ENCODE assay signal across 9 cellular contexts in genomic region chr4:104425003-104425402, GRCh38.
DNase-seq lines count a peak whose midpoint lies in the region; ATAC-seq and TF ChIP-seq lines count a peak whose summit lies in the region.
"Had no signal": no experiment of that assay in that cellular context is flagged by ENCODE, and none has a peak within 500 bp of the region (broad histone marks: within the 10 kb centered on the region; RNA-seq: fewer than 3 reads in every experiment).

No MANE protein-coding gene starts in this region.

- no peak overlapping the region for H2BK120ac ChIP-seq in mesenchymal stem cell (ENCODE audit: low read depth, low read length)

- H3K79me1 ChIP-seq in mesenchymal stem cell (replicated peaks; ENCODE audit: low read length, poor library complexity, severe bottlenecking) = no peaks in the 10 kb centered on the region

- DNase-seq in PC-3 = no peak
- no peak for DNase-seq in mesenchymal stem cell
- DNase-seq in stomach = no peak
- no peak for DNase-seq in SKM-1 treated with dmso at 0.1 percent for 144 hours (lab: John Stamatoyannopoulos, UW; ENCODE audit: unreplicated experiment)
- DNase-seq in activated CD8-positive, alpha-beta memory T cell treated with anti-CD3 and anti-CD28 coated beads, Interleukin-2, amount 50 U/mL, for 48 hours = no peak
- DNase-seq: GOT3 had no signal

- H3K4ac ChIP-seq in mesenchymal stem cell (ENCODE audit: low read depth in 1 of 2, low read length in 2 of 2) = no peak overlapping the region

- no peaks in the 10 kb centered on the region for H3K9me2 ChIP-seq in PC-3 (replicated peaks; ENCODE audit: low read length)

- POLR2A ChIA-PET in PC-3 (lab: Charles Lee; ENCODE audit: unreplicated experiment) = no interaction called here

- no peaks in the 10 kb centered on the region for H3K79me2 ChIP-seq in PC-3 (ENCODE audit: low read length)

- H4K8ac ChIP-seq in mesenchymal stem cell (ENCODE audit: low read length) = no peak overlapping the region

- H2AFZ ChIP-seq in PC-3 (ENCODE audit: low read length) = peak overlapping the region; percentile 38; the same call in 1 of the 2 replicates
- H2AFZ ChIP-seq in mesenchymal stem cell (ENCODE audit: low read depth, low read length) = no peak overlapping the region

- peak overlapping the region; percentile 6; the same call in 1 of the 2 replicates for H3K4me2 ChIP-seq in PC-3 (ENCODE audit: low read length)
- H3K4me2 ChIP-seq in mesenchymal stem cell (ENCODE audit: low read length, poor library complexity, severe bottlenecking) = peak overlapping the region; percentile 59

- CTCF ChIA-PET in PC-3 (lab: Charles Lee) = no interaction called here

- H3K36me3 ChIP-seq in PC-3 (ENCODE audit: low read depth, low read length) (no peaks in the 10 kb centered on the region), duodenal mucosa (ENCODE audit: control insufficient read depth in 1 of 2, insufficient read depth in 2 of 2, low read length in 2 of 2) (no peaks in the 10 kb centered on the region), mesenchymal stem cell (ENCODE audit: control insufficient read depth in 1 of 2, insufficient read depth in 2 of 2, low read depth in 1 of 2, low read length in 2 of 2) (no peaks in the 10 kb centered on the region), stomach (no peaks in the 10 kb centered on the region)

- 53% methylated on average over 6 of the region's 8 CpGs for WGBS in mesenchymal stem cell
- WGBS in stomach, 5 donors = 7 to 12% (median 11%) methylated on average over 8 of the region's 8 CpGs

- H3K27me3 ChIP-seq in PC-3 (ENCODE audit: low read length) (peaks cover 9% of the 10 kb centered on the region; the same call in 1 of the 2 replicates), duodenal mucosa (ENCODE audit: control insufficient read depth in 1 of 2, insufficient read depth in 2 of 2, low read length in 2 of 2) (no peaks in the 10 kb centered on the region), mesenchymal stem cell (ENCODE audit: control insufficient read depth in 1 of 2, insufficient read depth in 1 of 2, low read length in 2 of 2) (no peaks in the 10 kb centered on the region), stomach (no peaks in the 10 kb centered on the region)

- peak overlapping the region; percentile 12 for H2BK15ac ChIP-seq in mesenchymal stem cell (ENCODE audit: low read depth, poor library complexity, severe bottlenecking)

- intact Hi-C loops in PC-3 (cut with micrococcal nuclease) (no loop called here), stomach (cut with DNase I; ENCODE audit: low total_unique reads) (no loop called here)

- no peak overlapping the region for H4K91ac ChIP-seq in mesenchymal stem cell (ENCODE audit: low read length)

- H3K14ac ChIP-seq in mesenchymal stem cell (ENCODE audit: low read length in 2 of 2) = no peak overlapping the region

- ATAC-seq in PC-3 (no peak), GM21723 (IDR thresholded peaks at IDR 0.05; ENCODE audit: unreplicated experiment) (no peak), HG03108 (IDR thresholded peaks at IDR 0.05; ENCODE audit: unreplicated experiment) (no peak)

- no peaks in the 10 kb centered on the region for H3K9me3 ChIP-seq in PC-3 (ENCODE audit: low read length)
- H3K9me3 ChIP-seq in duodenal mucosa (ENCODE audit: control insufficient read depth in 1 of 2, low read length in 2 of 2) = no peaks in the 10 kb centered on the region
- no peaks in the 10 kb centered on the region for H3K9me3 ChIP-seq in mesenchymal stem cell (ENCODE audit: control insufficient read depth, low read length)
- H3K9me3 ChIP-seq in stomach = peaks cover 0 to 10% (median 0%) of the 10 kb centered on the region in 4 donors

- TF ChIP-seq CTCF in PC-3 (conservative IDR thresholded peaks at IDR 0.05; ENCODE audit: low read depth, low read length) (no peak), stomach (IDR thresholded peaks at IDR 0.05) (no peak)

- no peak for TF ChIP-seq POLR2A in stomach (IDR thresholded peaks at IDR 0.05)

- no peak overlapping the region for H2AK5ac ChIP-seq in mesenchymal stem cell (ENCODE audit: low read length, severe bottlenecking)

- no peak overlapping the region for H3K9ac ChIP-seq in PC-3 (ENCODE audit: low read length)
- peak overlapping the region; percentile 34 to 60 for H3K9ac ChIP-seq in duodenal mucosa (ENCODE audit: low read depth in 1 of 2, low read length in 2 of 2)
- H3K9ac ChIP-seq in mesenchymal stem cell (ENCODE audit: low read length) = peak overlapping the region; percentile 20

- H3K4me1 ChIP-seq in PC-3 (ENCODE audit: insufficient read depth, low read length) (no peaks in the 10 kb centered on the region), duodenal mucosa (ENCODE audit: control insufficient read depth in 1 of 2, insufficient read depth in 2 of 2, low read length in 2 of 2) (no peaks in the 10 kb centered on the region), mesenchymal stem cell (ENCODE audit: control insufficient read depth, insufficient read depth, low read depth, low read length) (no peaks in the 10 kb centered on the region), stomach (peaks cover 0 to 13% (median 5%) of the 10 kb centered on the region in 4 donors)

- H3K4me3 ChIP-seq in PC-3 (ENCODE audit: low read length) (no peak overlapping the region), duodenal mucosa (ENCODE audit: low read depth in 1 of 2, low read length in 2 of 2) (peak overlapping the region; percentile 62 to 71), mesenchymal stem cell (ENCODE audit: insufficient read depth in 1 of 2, low read depth in 1 of 2, low read length in 2 of 2) (peak overlapping the region in 1 of 2 experiments; percentile 58), stomach (peak overlapping the region; percentile 33 to 37 (median 36))

- no peaks in the 10 kb centered on the region for H4K20me1 ChIP-seq in PC-3 (ENCODE audit: low read length)

- H2BK12ac ChIP-seq in mesenchymal stem cell (ENCODE audit: low read length in 2 of 2) = no peak overlapping the region

- no TSS peak for BruUV-seq in PC-3 (replicated peaks; lab: Mats Ljungman, UMichigan)

- TF ChIP-seq EP300 in stomach (IDR thresholded peaks at IDR 0.05) = no peak

- H3K18ac ChIP-seq in mesenchymal stem cell (ENCODE audit: low read depth in 1 of 2, low read length in 2 of 2) = no peak overlapping the region

- no peak overlapping the region for H3K23ac ChIP-seq in mesenchymal stem cell (ENCODE audit: low read length in 2 of 2)

- H3F3A ChIP-seq in PC-3 (ENCODE audit: low read length, unreplicated experiment) = no peaks in the 10 kb centered on the region

- H3K27ac ChIP-seq in PC-3 (ENCODE audit: low read length) = no peak overlapping the region
- no peak overlapping the region for H3K27ac ChIP-seq in duodenal mucosa (ENCODE audit: low read depth, low read length)
- no peak overlapping the region for H3K27ac ChIP-seq in mesenchymal stem cell (ENCODE audit: low read length, poor library complexity, severe bottlenecking)
- no peak overlapping the region for H3K27ac ChIP-seq in stomach

- H2BK5ac ChIP-seq in mesenchymal stem cell (ENCODE audit: low read depth, low read length, poor library complexity, severe bottlenecking) = no peak overlapping the region
